ENCODE assay signal across 21 cellular contexts in the genomic region with DNA sequence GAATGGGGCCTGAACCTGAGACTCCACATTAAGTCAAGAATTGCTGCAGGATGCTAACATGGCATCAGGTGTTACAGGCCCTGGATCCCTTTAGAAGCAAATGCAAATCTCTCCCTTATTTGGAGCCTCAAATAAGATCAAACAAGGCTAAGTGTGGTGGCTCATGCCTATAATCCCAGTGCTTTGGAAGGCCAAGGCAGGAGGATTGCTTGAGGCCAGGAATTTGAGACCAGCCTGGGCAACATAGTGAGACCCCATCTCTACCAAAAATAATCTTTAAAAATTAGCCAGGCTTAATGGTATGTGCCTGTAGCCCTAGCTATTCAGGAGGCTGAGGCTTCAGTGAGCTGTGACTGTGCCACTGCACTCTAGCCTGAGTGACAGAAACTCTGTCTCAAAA.
DNase-seq lines count a peak whose midpoint lies in the region; ATAC-seq, FAIRE-seq and TF ChIP-seq lines count a peak whose summit lies in the region.
"Had no signal": no experiment of that assay in that cellular context is flagged by ENCODE, and none has a peak within 500 bp of the region (broad histone marks: within the 10 kb centered on the region; RNA-seq: fewer than 3 reads in every experiment).

No MANE protein-coding gene starts in this region.

- H3K9me3 Mint-ChIP-seq in WTC11: no peaks in the 10 kb centered on the region
- H3K9me3 Mint-ChIP-seq in stimulated activated memory B cell treated with anti-CD40 and anti-IgM and Interleukin-4, amounts not matched to agents 10 μg/mL and 1 μg/mL and 100 μg/mL, for 72 hours: no peaks in the 10 kb centered on the region
- H3K9me3 Mint-ChIP-seq: CD4-positive, alpha-beta T cell; CD8-positive, alpha-beta T cell had no signal

- no peaks in the 10 kb centered on the region for H4K20me1 ChIP-seq in HepG2 (ENCODE audit: insufficient read depth, low read length)
- H4K20me1 ChIP-seq: BLaER1 treated with 17β-estradiol and CSF1 and Interleukin-3, amounts not matched to agents 10 nM and 100 nM had no signal

- FAIRE-seq in HepG2 (lab: Jason Lieb, UNC): no peak
- FAIRE-seq: A549, D721Med, G401.6, GM12891, GM18507 had no signal

- H3K4me2 ChIP-seq in HepG2 (ENCODE audit: low read depth, low read length): no peak overlapping the region
- H3K4me2 ChIP-seq: A549; BLaER1 treated with 17β-estradiol and CSF1 and Interleukin-3, amounts not matched to agents 10 nM and 100 nM had no signal

- intact Hi-C loops in HepG2 (cut with micrococcal nuclease; ENCODE audit: unreplicated experiment): no loop called here
- intact Hi-C loops in right lobe of liver (cut with DNase I): no loop called here

- no TSS peak for BruUV-seq in HepG2 (replicated peaks; lab: Mats Ljungman, UMichigan)

- no peaks in the 10 kb centered on the region for H3K27me3 Mint-ChIP-seq in WTC11 (ENCODE audit: low read depth)
- no peaks in the 10 kb centered on the region for H3K27me3 Mint-ChIP-seq in stimulated activated memory B cell treated with anti-CD40 and anti-IgM and Interleukin-4, amounts not matched to agents 10 μg/mL and 1 μg/mL and 100 μg/mL, for 72 hours
- H3K27me3 Mint-ChIP-seq: B cell; CD4-positive, alpha-beta T cell had no signal

- no peak overlapping the region for H3K4me3 ChIP-seq in HepG2 (replicated peaks in 1 of 3; ENCODE audit: insufficient read depth in 1 of 3, low read depth in 2 of 3, low read length in 3 of 3)
- no peak overlapping the region for H3K4me3 ChIP-seq in right lobe of liver
- H3K4me3 ChIP-seq: A549; BLaER1 treated with 17β-estradiol and CSF1 and Interleukin-3, amounts not matched to agents 10 nM and 100 nM had no signal

- H3K4me1 Mint-ChIP-seq in WTC11: peaks cover 4% of the 10 kb centered on the region
- no peaks in the 10 kb centered on the region for H3K4me1 Mint-ChIP-seq in stimulated activated memory B cell treated with anti-CD40 and anti-IgM and Interleukin-4, amounts not matched to agents 10 μg/mL and 1 μg/mL and 100 μg/mL, for 72 hours
- H3K4me1 Mint-ChIP-seq: B cell had no signal

- H3K4me1 ChIP-seq in HepG2 (ENCODE audit: insufficient read depth, low read length) (peaks cover 16% of the 10 kb centered on the region), right lobe of liver (no peaks in the 10 kb centered on the region)
- H3K4me1 ChIP-seq: A549; BLaER1 treated with 17β-estradiol and CSF1 and Interleukin-3, amounts not matched to agents 10 nM and 100 nM; Caco-2 had no signal

- no peaks in the 10 kb centered on the region for H3K27me3 ChIP-seq in HepG2 (ENCODE audit: control insufficient read depth in 1 of 2, insufficient read depth in 2 of 2, low read length in 2 of 2)
- H3K27me3 ChIP-seq in right lobe of liver: no peaks in the 10 kb centered on the region
- H3K27me3 ChIP-seq: BLaER1 treated with 17β-estradiol and CSF1 and Interleukin-3, amounts not matched to agents 10 nM and 100 nM had no signal

- H3K4me3 Mint-ChIP-seq in WTC11: no peak overlapping the region
- no peak overlapping the region for H3K4me3 Mint-ChIP-seq in stimulated activated memory B cell treated with anti-CD40 and anti-IgM and Interleukin-4, amounts not matched to agents 10 μg/mL and 1 μg/mL and 100 μg/mL, for 72 hours
- H3K4me3 Mint-ChIP-seq: B cell; CD4-positive, alpha-beta T cell; CD8-positive, alpha-beta T cell had no signal

- ATAC-seq in HepG2: no peak
- ATAC-seq in right lobe of liver: no peak
- no peak for ATAC-seq in WTC11
- no peak for ATAC-seq in stimulated activated memory B cell treated with anti-CD40 and anti-IgM and Interleukin-4, amounts not matched to agents 10 μg/mL and 1 μg/mL and 100 μg/mL, for 72 hours
- no peak for ATAC-seq in GM18505 (IDR thresholded peaks at IDR 0.05; ENCODE audit: unreplicated experiment)
- ATAC-seq: A549; CD8-positive, alpha-beta T cell had no signal

- no peak for TF ChIP-seq RAD21 in HepG2 (CRISPR knock-in tag; IDR thresholded peaks at IDR 0.05)

- no peak overlapping the region for H3K9ac ChIP-seq in HepG2 (ENCODE audit: insufficient read depth, low read depth, low read length)
- H3K9ac ChIP-seq: BLaER1 treated with 17β-estradiol and CSF1 and Interleukin-3, amounts not matched to agents 10 nM and 100 nM had no signal

- no peak for TF ChIP-seq EP300 in HepG2 (IDR thresholded peaks at IDR 0.05; ENCODE audit: low read depth in 2 of 2, low read length in 2 of 2)
- no peak for TF ChIP-seq EP300 in HepG2 (CRISPR knock-in tag; IDR thresholded peaks at IDR 0.05; ENCODE audit: borderline replicate concordance)

- TF ChIP-seq POLR2A in HepG2 (IDR thresholded peaks at IDR 0.05; ENCODE audit: insufficient read depth in 1 of 2, low read depth in 2 of 2, low read length in 2 of 2) (no peak), right lobe of liver (IDR thresholded peaks at IDR 0.05) (no peak), GM18505 (IDR thresholded peaks at IDR 0.05; ENCODE audit: borderline replicate concordance, extremely low read depth, insufficient read depth, insufficient read length) (no peak)

- DNase-seq in HepG2 (ENCODE audit: low spot score) (no peak), right lobe of liver (no peak), WTC11 (ENCODE audit: low spot score) (no peak)
- DNase-seq: AML-193; Caco-2; Calu3; CD4-positive, alpha-beta T cell; CD8-positive, alpha-beta T cell; DMS79 treated with DMSO at 0.1 percent for 48 hours; GF-D8 had no signal

- H3K36me3 ChIP-seq in HepG2 (replicated peaks in 1 of 2; ENCODE audit: control insufficient read depth in 1 of 2, insufficient read depth in 2 of 2, low read length in 2 of 2) (no peaks in the 10 kb centered on the region; a peak in 1 of 5 replicates), right lobe of liver (no peaks in the 10 kb centered on the region)

- H3K79me2 ChIP-seq in HepG2 (ENCODE audit: insufficient read depth, low read length): no peaks in the 10 kb centered on the region

- no peak overlapping the region for H2AFZ ChIP-seq in HepG2 (ENCODE audit: low read length)

- TF ChIP-seq CTCF in HepG2 (CRISPR knock-in tag; IDR thresholded peaks at IDR 0.05) (no peak), right lobe of liver (IDR thresholded peaks at IDR 0.05) (no peak), WTC11 (IDR thresholded peaks at IDR 0.05) (no peak)

- H3K27ac ChIP-seq in HepG2 (ENCODE audit: extremely low read length, insufficient read depth, low read length): no peak overlapping the region
- H3K27ac ChIP-seq in right lobe of liver: no peak overlapping the region
- H3K27ac ChIP-seq: 22Rv1; A549; BLaER1 treated with 17β-estradiol and CSF1 and Interleukin-3, amounts not matched to agents 10 nM and 100 nM; C4-2B had no signal

- POLR2A ChIA-PET in HepG2 (lab: Yijun Ruan, JAX): no interaction called here
- POLR2A ChIA-PET in WTC11 (lab: Charles Lee): no interaction called here

- H3K9me3 ChIP-seq in HepG2 (ENCODE audit: low read length) (no peaks in the 10 kb centered on the region), right lobe of liver (no peaks in the 10 kb centered on the region)
- H3K9me3 ChIP-seq: A549; BLaER1 treated with 17β-estradiol and CSF1 and Interleukin-3, amounts not matched to agents 10 nM and 100 nM; Caco-2 had no signal

- H3K27ac Mint-ChIP-seq in WTC11: no peak overlapping the region
- H3K27ac Mint-ChIP-seq in stimulated activated memory B cell treated with anti-CD40 and anti-IgM and Interleukin-4, amounts not matched to agents 10 μg/mL and 1 μg/mL and 100 μg/mL, for 72 hours: no peak overlapping the region
- H3K27ac Mint-ChIP-seq: B cell; CD4-positive, alpha-beta T cell; CD8-positive, alpha-beta T cell had no signal

- in situ Hi-C loops in HepG2 (cut with HindIII; ENCODE audit: extremely low pct_ligation_motif_present, low pct_unique_long_range_greater_than_20kb): no loop called here

- CTCF ChIA-PET in HepG2 (lab: Yijun Ruan, JAX; ENCODE audit: low intra/inter-chr PET ratio, low total read pairs) (no interaction called here), WTC11 (lab: Charles Lee) (no interaction called here)

- no peaks in the 10 kb centered on the region for H3K36me3 Mint-ChIP-seq in WTC11
- peaks cover 27% of the 10 kb centered on the region for H3K36me3 Mint-ChIP-seq in stimulated activated memory B cell treated with anti-CD40 and anti-IgM and Interleukin-4, amounts not matched to agents 10 μg/mL and 1 μg/mL and 100 μg/mL, for 72 hours

TF ChIP-seq in HepG2, 621 proteins besides CTCF, POLR2A, EP300 and RAD21:
- TF ChIP-seq SATB2 (CRISPR knock-in tag; IDR thresholded peaks at IDR 0.05) (no peak), ZNF121 (CRISPR knock-in tag; IDR thresholded peaks at IDR 0.05) (peak; percentile 67; the same call in 1 of the 2 replicates), KDM5B (CRISPR knock-in tag; IDR thresholded peaks at IDR 0.05; ENCODE audit: borderline replicate concordance) (no peak)

TF ChIP-seq in WTC11, 78 proteins besides CTCF, POLR2A, EP300 and RAD21:
- TF ChIP-seq ZNF232 (CRISPR knock-in tag; IDR thresholded peaks at IDR 0.05) (no peak), SOX15 (CRISPR knock-in tag; IDR thresholded peaks at IDR 0.05) (no peak), TP53 (CRISPR knock-in tag; IDR thresholded peaks at IDR 0.05) (no peak), ZNF121 (CRISPR knock-in tag; IDR thresholded peaks at IDR 0.05) (peak; percentile 86)
- TF ChIP-seq, protein P1, sequence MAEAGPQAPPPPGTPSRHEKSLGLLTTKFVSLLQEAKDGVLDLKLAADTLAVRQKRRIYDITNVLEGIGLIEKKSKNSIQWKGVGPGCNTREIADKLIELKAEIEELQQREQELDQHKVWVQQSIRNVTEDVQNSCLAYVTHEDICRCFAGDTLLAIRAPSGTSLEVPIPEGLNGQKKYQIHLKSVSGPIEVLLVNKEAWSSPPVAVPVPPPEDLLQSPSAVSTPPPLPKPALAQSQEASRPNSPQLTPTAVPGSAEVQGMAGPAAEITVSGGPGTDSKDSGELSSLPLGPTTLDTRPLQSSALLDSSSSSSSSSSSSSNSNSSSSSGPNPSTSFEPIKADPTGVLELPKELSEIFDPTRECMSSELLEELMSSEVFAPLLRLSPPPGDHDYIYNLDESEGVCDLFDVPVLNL (CRISPR knock-in tag; IDR thresholded peaks at IDR 0.05; ENCODE audit: borderline replicate concordance, low read depth): no peak
